9 cellular contexts compared by ENCODE assay signal in the genomic region with DNA sequence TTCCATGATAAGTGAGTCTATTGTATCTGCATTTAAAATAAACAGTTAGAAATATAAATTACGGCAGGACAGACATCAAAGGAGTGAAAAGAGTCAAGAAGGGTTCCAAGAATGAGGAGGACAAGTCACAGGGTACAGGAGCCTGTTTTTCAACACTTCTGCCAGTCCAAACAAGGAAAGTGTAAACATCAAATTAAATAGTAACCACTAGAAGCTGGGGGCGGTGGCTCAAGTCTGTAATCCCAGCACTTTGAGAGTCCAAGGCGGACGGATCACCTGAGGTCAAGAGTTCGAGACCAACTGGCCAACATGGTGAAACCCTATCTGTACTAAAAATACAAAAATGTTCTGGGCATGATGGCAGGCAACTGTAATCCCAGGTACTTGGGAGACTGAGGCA.
"Had no signal": no experiment of that assay in that cellular context is flagged by ENCODE, and none has a peak within 500 bp of the region (broad histone marks: within the 10 kb centered on the region; RNA-seq: fewer than 3 reads in every experiment).

No MANE protein-coding gene starts in this region.

- H2AFZ ChIP-seq: GM23338 had no signal

- H3K4me3 ChIP-seq: GM23338, K562 had no signal

- ATAC-seq: GM23338, K562 had no signal

- DNase-seq: H9, HCEC 1CT, IMR-90, KG1 had no signal

- H3K4me2 ChIP-seq: GM23338 had no signal

- FAIRE-seq: H1, H54, K562 had no signal

- H3K27ac ChIP-seq: HL-60 had no signal
